Comparison of ENCODE assay signal across 8 cellular contexts in genomic region chr5:143008809-143009521, GRCh38.
DNase-seq lines count a peak whose midpoint lies in the region; ATAC-seq and TF ChIP-seq lines count a peak whose summit lies in the region.

No MANE protein-coding gene starts in this region.

- peaks cover 0 to 32% (median 4%) of the 10 kb centered on the region in 3 donors for H3K4me1 ChIP-seq in esophagus squamous epithelium

- WGBS in esophagus squamous epithelium, 2 donors: 36 to 59% methylated on average over 9 to 10 of the region's 10 CpGs

- no peaks in the 10 kb centered on the region for H3K9me3 ChIP-seq in esophagus squamous epithelium

- TF ChIP-seq POLR2A in GM18505 (IDR thresholded peaks at IDR 0.05; ENCODE audit: borderline replicate concordance, extremely low read depth, insufficient read depth, insufficient read length): no peak
- no peak for TF ChIP-seq POLR2A in esophagus squamous epithelium (IDR thresholded peaks at IDR 0.05)

- intact Hi-C loops in esophagus squamous epithelium (cut with DNase I): no loop called here

- no peaks in the 10 kb centered on the region for H3K36me3 ChIP-seq in esophagus squamous epithelium

- no peak for TF ChIP-seq CTCF in esophagus squamous epithelium (IDR thresholded peaks at IDR 0.05)

- DNase-seq in NCI-H226: peak; percentile 92
- peak; percentile 45 for DNase-seq in activated T-cell treated with anti-CD3 and anti-CD28 coated beads, Interleukin-2, amount 50 U/mL, for 1 hour
- peak; percentile 95 for DNase-seq in glomerular visceral epithelial cell (ENCODE audit: extremely low spot score)
- DNase-seq in stimulated activated CD4-positive, alpha-beta T cell treated with anti-CD3 and anti-CD28 coated beads, Interleukin-4, amount 100 ng/mL, for 4 hours: peak; percentile 47 to 87
- no peak for DNase-seq in mesenteric fat pad (ENCODE audit: low spot score)
- no peak for DNase-seq in esophagus squamous epithelium (lab: John Stamatoyannopoulos, UW)

- peak; percentile 71 for ATAC-seq in GM18505 (IDR thresholded peaks at IDR 0.05; ENCODE audit: unreplicated experiment)
- peak; percentile 79 for ATAC-seq in HG02610 (IDR thresholded peaks at IDR 0.05; ENCODE audit: unreplicated experiment)

- no peak overlapping the region for H3K4me3 ChIP-seq in esophagus squamous epithelium

- no peaks in the 10 kb centered on the region for H3K27me3 ChIP-seq in esophagus squamous epithelium

- peak overlapping the region in 2 of 4 donors; percentile 16 to 29 for H3K27ac ChIP-seq in esophagus squamous epithelium

Comparison
In these comparisons a context has a peak if more than half of its experiments do, and no peak if none do; other contexts are left out.
1. DNase-seq: peak in NCI-H226 (single experiment), activated T-cell treated with anti-CD3 and anti-CD28 coated beads, Interleukin-2, amount 50 U/mL, for 1 hour (single experiment), glomerular visceral epithelial cell (single experiment) and stimulated activated CD4-positive, alpha-beta T cell treated with anti-CD3 and anti-CD28 coated beads, Interleukin-4, amount 100 ng/mL, for 4 hours (2 of 2); none in mesenteric fat pad (single experiment) and esophagus squamous epithelium (single experiment).